ENCODE assay signal across 1 cellular context in genomic region chr15:71325461-71325860, GRCh38.
TF ChIP-seq lines count a peak whose summit lies in the region.

No MANE protein-coding gene starts in this region.

TF ChIP-seq in SK-N-SH treated with all-trans-retinoic acid at 6 μM for 48 hours, 23 proteins besides CTCF, POLR2A, EP300 and RAD21 (continued from another document):
- no peak for TF ChIP-seq PATZ1 (CRISPR knock-in tag; IDR thresholded peaks at IDR 0.05; ENCODE audit: borderline replicate concordance)
- no peak for TF ChIP-seq RARB (CRISPR knock-in tag; IDR thresholded peaks at IDR 0.05)
